14 cellular contexts compared by ENCODE assay signal in genomic region chr15:85941186-85941855, GRCh38.
DNase-seq lines count a peak whose midpoint lies in the region; ATAC-seq and TF ChIP-seq lines count a peak whose summit lies in the region.
"Had no signal": no experiment of that assay in that cellular context is flagged by ENCODE, and none has a peak within 500 bp of the region (broad histone marks: within the 10 kb centered on the region; RNA-seq: fewer than 3 reads in every experiment).

No MANE protein-coding gene starts in this region.

- no peak for TF ChIP-seq CTCF in astrocyte of the cerebellum (IDR thresholded peaks at IDR 0.05; ENCODE audit: low read depth, low read length, missing control alignments)

- peak; percentile 67 for DNase-seq in LHCN-M2 (ENCODE audit: low read depth)
- peak; percentile 15 for DNase-seq in astrocyte of the cerebellum (ENCODE audit: low read depth)
- peak; percentile 12 for DNase-seq in iris pigment epithelial cell (ENCODE audit: low read depth)
- peak; percentile 53 for DNase-seq in stromal cell of bone marrow (ENCODE audit: low read depth)
- no peak for DNase-seq in NCI-H510A (lab: John Stamatoyannopoulos, UW)
- DNase-seq in activated gamma-delta T cell treated with Interleukin-2 at 50 U/mL for 16 hours: no peak
- DNase-seq: activated CD4-positive, alpha-beta T cell treated with anti-CD3 and anti-CD28 coated beads, Interleukin-2, amount 10 ng/mL, durations not matched to agents 24 days and 14 days; BE2C; heart right ventricle; NK-92 treated with Interleukin-12 subunit alpha and Interleukin-12 subunit beta, amount 100 ng/mL, for 24 hours; SHP77; T-helper 9 cell had no signal

- no peak for ATAC-seq in HG03565 (IDR thresholded peaks at IDR 0.05; ENCODE audit: unreplicated experiment)
- ATAC-seq: heart right ventricle, K562 had no signal

- no peak overlapping the region for H3K4me3 ChIP-seq in astrocyte of the cerebellum (ENCODE audit: low read depth, low read length)
- H3K4me3 ChIP-seq: heart right ventricle, K562 had no signal

- in situ Hi-C loops in astrocyte of the cerebellum (cut with HindIII; ENCODE audit: low sequenced_read_pairs): no loop called here

Comparison
In these comparisons a context has a peak if more than half of its experiments do, and no peak if none do; other contexts are left out.
1. DNase-seq: peak in LHCN-M2 (single experiment), astrocyte of the cerebellum (single experiment), iris pigment epithelial cell (single experiment) and stromal cell of bone marrow (single experiment); none in NCI-H510A (single experiment) and activated gamma-delta T cell treated with Interleukin-2 at 50 U/mL for 16 hours (single experiment).